ENCODE assay signal across 7 cellular contexts in the genomic region with DNA sequence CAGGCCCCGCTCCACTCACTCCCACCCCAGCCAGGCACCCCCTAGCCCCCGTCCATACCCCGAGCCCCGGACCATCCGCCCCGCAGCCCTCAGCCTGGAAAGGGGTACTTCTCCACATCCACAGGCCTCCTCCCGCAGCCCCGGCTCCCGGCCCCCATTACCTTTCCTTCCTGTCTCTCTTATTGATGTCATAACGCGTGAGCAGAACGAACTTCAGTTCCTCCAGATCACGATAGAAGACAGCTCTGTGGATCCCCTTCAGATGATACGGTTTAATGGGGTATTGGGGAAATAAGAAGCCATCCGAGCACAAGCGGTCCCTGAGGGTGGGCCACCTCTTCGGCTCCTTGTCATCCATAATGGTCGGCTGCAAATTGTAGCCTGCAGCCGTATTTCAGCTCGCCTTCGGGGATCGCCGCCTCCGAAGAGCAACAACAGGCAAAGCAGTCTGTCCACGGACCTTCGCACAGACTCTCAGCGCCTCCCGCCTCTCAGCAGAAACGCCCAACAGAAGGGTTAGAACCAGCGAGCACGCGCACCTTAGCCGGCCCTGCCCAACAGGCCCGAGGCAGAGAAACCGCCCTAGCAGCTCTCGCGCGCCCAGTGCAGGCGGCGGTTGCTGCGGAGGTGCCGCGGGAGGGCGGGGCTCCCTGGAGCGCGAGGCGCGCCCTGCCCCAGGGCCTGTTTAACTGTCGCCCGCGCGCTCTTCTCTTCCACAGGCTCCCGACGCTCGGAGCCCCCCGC. TPM values are rescaled to one million over a fixed set of nuclear protein-coding genes. Genes with fewer than 3 reads are reported as not detected.
DNase-seq lines count a peak whose midpoint lies in the region; ATAC-seq and TF ChIP-seq lines count a peak whose summit lies in the region.
"Not testable (repeated sequence)": the region's sequence is repeated elsewhere in the genome, so short reads cannot be mapped to it uniquely, and the experiment has no call there.

ANKRD36C (minus strand) TSS at position 474 of the 744 bp plus-strand sequence; CDS start at position 358, 116 bp downstream.

- not testable (repeated sequence) for H3K9me3 ChIP-seq in colonic mucosa; iPS-20b (ENCODE audit: insufficient read depth, low read depth, low read length)

- H3K36me3 ChIP-seq in colonic mucosa; iPS-20b (ENCODE audit: insufficient read depth, low read depth, low read length): not testable (repeated sequence)

- not testable (repeated sequence) for TF ChIP-seq RAD21 in Ishikawa (IDR thresholded peaks at IDR 0.05; ENCODE audit: low read depth)

- H3K9ac ChIP-seq in colonic mucosa (ENCODE audit: low read depth in 2 of 2, low read length in 2 of 2), result peak within 1 kb of the TSS; percentile 83 to 85
- peak within 1 kb of the TSS; percentile 75; the same call in 1 of the 2 replicates for H3K9ac ChIP-seq in iPS-20b (ENCODE audit: low read depth, low read length)

- intact Hi-C loops in activated CD4-positive, alpha-beta T cell treated with anti-CD3 and anti-CD28 coated beads, Interleukin-2, amount 10 ng/mL, durations not matched to agents 24 days and 14 days (cut with micrococcal nuclease), result loop anchor here (5.0 kb wide), 2 partner anchors 181 to 276 kb away; partner anchors contain the start of genes CIAO1 and TMEM127
- intact Hi-C loops in colonic mucosa (cut with DNase I), result not testable (repeated sequence)

- peaks cover 23% of the 10 kb centered on the region for H3K27me3 Mint-ChIP-seq in activated CD4-positive, alpha-beta T cell treated with anti-CD3 and anti-CD28 coated beads, Interleukin-2, amount 10 ng/mL, durations not matched to agents 24 days and 14 days
- peaks cover 10% of the 10 kb centered on the region for H3K27me3 Mint-ChIP-seq in progenitor cell of endocrine pancreas

- not testable (repeated sequence) for H3K27me3 ChIP-seq in colonic mucosa; iPS-20b (ENCODE audit: insufficient read depth, low read length)

- H3K4me3 ChIP-seq in colonic mucosa, result peak within 1 kb of the TSS; percentile 63
- peak within 1 kb of the TSS; percentile 84 for H3K4me3 ChIP-seq in iPS-20b (ENCODE audit: low read length)

- not testable (repeated sequence) for H3K36me3 Mint-ChIP-seq in activated CD4-positive, alpha-beta T cell treated with anti-CD3 and anti-CD28 coated beads, Interleukin-2, amount 10 ng/mL, durations not matched to agents 24 days and 14 days (ENCODE audit: low read depth); progenitor cell of endocrine pancreas (ENCODE audit: insufficient read depth)

- peak within 1 kb of the TSS; percentile 98 for H3K4me3 Mint-ChIP-seq in activated CD4-positive, alpha-beta T cell treated with anti-CD3 and anti-CD28 coated beads, Interleukin-2, amount 10 ng/mL, durations not matched to agents 24 days and 14 days
- H3K4me3 Mint-ChIP-seq in progenitor cell of endocrine pancreas (ENCODE audit: low read depth), result peak within 1 kb of the TSS; percentile 84

- TF ChIP-seq CTCF in colonic mucosa (IDR thresholded peaks at IDR 0.05); progenitor cell of endocrine pancreas (IDR thresholded peaks at IDR 0.05; ENCODE audit: unreplicated experiment): not testable (repeated sequence)

- H3K27ac ChIP-seq in colonic mucosa, result peak within 1 kb of the TSS; percentile 92
- H3K27ac ChIP-seq in iPS-20b (ENCODE audit: low read length), result not testable (repeated sequence)

- H3K9me3 Mint-ChIP-seq in activated CD4-positive, alpha-beta T cell treated with anti-CD3 and anti-CD28 coated beads, Interleukin-2, amount 10 ng/mL, durations not matched to agents 24 days and 14 days; progenitor cell of endocrine pancreas (ENCODE audit: low read depth): not testable (repeated sequence)

- H3K27ac Mint-ChIP-seq in activated CD4-positive, alpha-beta T cell treated with anti-CD3 and anti-CD28 coated beads, Interleukin-2, amount 10 ng/mL, durations not matched to agents 24 days and 14 days, result peak within 1 kb of the TSS; percentile 99
- H3K27ac Mint-ChIP-seq in progenitor cell of endocrine pancreas, result peak within 1 kb of the TSS; percentile 94

- TF ChIP-seq EP300 in Ishikawa (IDR thresholded peaks at IDR 0.05; ENCODE audit: borderline replicate concordance), result not testable (repeated sequence)

- ATAC-seq in GM18508 (IDR thresholded peaks at IDR 0.05; ENCODE audit: insufficient read depth, unreplicated experiment), result peak; percentile 73
- peak; percentile 96 for ATAC-seq in HG02588 (IDR thresholded peaks at IDR 0.05; ENCODE audit: unreplicated experiment)

- peak; percentile 84 for DNase-seq in activated CD4-positive, alpha-beta T cell treated with anti-CD3 and anti-CD28 coated beads, Interleukin-2, amount 10 ng/mL, durations not matched to agents 24 days and 14 days
- peak; percentile 55 for DNase-seq in colonic mucosa
- not testable (repeated sequence) for DNase-seq in progenitor cell of endocrine pancreas (ENCODE audit: low spot score, unreplicated experiment)

- H3K4me1 Mint-ChIP-seq in activated CD4-positive, alpha-beta T cell treated with anti-CD3 and anti-CD28 coated beads, Interleukin-2, amount 10 ng/mL, durations not matched to agents 24 days and 14 days; progenitor cell of endocrine pancreas (ENCODE audit: low read depth): not testable (repeated sequence)

- not testable (repeated sequence) for H3K4me1 ChIP-seq in colonic mucosa; iPS-20b (ENCODE audit: insufficient read depth, low read length)

TF ChIP-seq in Ishikawa, 13 proteins besides CTCF, POLR2A, EP300 and RAD21:
- TF ChIP-seq MAX (IDR thresholded peaks at IDR 0.05), result 0 out of 2 replicates have a peak, but pooled peaks have one; percentile 35
TF ChIP-seq in Ishikawa: peak in this region for 1; not testable (repeated sequence) for 12.

RNA-seq across cellular contexts. Expression of gene ANKRD36C, which starts in this region (rescaled TPM):
- 55.6 and 59.7 TPM in 2 replicates for total RNA-seq in activated CD4-positive, alpha-beta T cell treated with anti-CD3 and anti-CD28 coated beads, Interleukin-2, amount 10 ng/mL, durations not matched to agents 24 days and 14 days
- 10 to 100 TPM; 18.9 to 24.9 TPM for total RNA-seq in colonic mucosa
- 47.7 and 51.5 TPM in 2 replicates for total RNA-seq in progenitor cell of endocrine pancreas
